ENCODE assay signal across 1 cellular context in the genomic region with DNA sequence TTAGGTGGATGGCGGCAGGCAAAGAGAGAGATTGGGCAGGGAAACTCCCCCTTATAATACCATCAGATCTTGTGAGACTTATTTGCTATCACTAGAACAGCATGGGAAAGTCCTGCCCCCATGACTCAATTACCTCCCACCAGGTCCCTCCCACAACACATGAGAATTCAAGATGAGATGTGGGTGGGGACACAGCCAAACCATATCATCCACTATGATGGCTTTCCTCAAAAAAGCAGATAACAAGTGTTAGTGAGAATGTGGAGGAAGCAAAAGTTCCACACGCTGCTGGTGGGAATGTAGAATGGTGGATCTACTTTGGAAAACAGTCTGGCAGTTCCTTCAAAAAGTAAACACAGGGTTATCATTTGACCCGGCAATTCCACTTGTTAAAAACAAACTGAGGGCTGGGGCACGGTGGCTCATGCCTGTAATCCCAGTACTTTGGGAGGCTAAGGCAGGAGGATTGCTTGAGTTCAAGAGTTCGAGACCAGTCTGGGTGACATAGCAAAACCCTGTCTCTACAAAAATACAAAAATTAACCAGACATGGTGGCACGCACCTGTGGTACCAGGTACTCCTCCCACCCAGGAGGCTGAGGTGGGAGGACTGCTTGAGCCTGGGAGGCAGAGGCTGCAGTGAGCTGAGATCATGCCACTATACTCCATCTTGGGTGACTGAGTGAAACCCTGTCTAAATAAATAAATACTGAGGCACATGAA.
TF ChIP-seq lines count a peak whose summit lies in the region.

No MANE protein-coding gene starts in this region.

TF ChIP-seq in HEK293, 187 proteins besides CTCF, POLR2A, EP300 and RAD21 (continued from another document):
- TF ChIP-seq ZNF768 (tag by site-specific recombination; IDR thresholded peaks at IDR 0.05), result no peak
- TF ChIP-seq, protein P1, sequence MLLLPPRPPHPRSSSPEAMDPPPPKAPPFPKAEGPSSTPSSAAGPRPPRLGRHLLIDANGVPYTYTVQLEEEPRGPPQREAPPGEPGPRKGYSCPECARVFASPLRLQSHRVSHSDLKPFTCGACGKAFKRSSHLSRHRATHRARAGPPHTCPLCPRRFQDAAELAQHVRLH (tag by site-specific recombination; IDR thresholded peaks at IDR 0.05), result no peak
- no peak for TF ChIP-seq HOXA7 (CRISPR knock-in tag; IDR thresholded peaks at IDR 0.05; ENCODE audit: borderline replicate concordance)
- TF ChIP-seq, protein P2, sequence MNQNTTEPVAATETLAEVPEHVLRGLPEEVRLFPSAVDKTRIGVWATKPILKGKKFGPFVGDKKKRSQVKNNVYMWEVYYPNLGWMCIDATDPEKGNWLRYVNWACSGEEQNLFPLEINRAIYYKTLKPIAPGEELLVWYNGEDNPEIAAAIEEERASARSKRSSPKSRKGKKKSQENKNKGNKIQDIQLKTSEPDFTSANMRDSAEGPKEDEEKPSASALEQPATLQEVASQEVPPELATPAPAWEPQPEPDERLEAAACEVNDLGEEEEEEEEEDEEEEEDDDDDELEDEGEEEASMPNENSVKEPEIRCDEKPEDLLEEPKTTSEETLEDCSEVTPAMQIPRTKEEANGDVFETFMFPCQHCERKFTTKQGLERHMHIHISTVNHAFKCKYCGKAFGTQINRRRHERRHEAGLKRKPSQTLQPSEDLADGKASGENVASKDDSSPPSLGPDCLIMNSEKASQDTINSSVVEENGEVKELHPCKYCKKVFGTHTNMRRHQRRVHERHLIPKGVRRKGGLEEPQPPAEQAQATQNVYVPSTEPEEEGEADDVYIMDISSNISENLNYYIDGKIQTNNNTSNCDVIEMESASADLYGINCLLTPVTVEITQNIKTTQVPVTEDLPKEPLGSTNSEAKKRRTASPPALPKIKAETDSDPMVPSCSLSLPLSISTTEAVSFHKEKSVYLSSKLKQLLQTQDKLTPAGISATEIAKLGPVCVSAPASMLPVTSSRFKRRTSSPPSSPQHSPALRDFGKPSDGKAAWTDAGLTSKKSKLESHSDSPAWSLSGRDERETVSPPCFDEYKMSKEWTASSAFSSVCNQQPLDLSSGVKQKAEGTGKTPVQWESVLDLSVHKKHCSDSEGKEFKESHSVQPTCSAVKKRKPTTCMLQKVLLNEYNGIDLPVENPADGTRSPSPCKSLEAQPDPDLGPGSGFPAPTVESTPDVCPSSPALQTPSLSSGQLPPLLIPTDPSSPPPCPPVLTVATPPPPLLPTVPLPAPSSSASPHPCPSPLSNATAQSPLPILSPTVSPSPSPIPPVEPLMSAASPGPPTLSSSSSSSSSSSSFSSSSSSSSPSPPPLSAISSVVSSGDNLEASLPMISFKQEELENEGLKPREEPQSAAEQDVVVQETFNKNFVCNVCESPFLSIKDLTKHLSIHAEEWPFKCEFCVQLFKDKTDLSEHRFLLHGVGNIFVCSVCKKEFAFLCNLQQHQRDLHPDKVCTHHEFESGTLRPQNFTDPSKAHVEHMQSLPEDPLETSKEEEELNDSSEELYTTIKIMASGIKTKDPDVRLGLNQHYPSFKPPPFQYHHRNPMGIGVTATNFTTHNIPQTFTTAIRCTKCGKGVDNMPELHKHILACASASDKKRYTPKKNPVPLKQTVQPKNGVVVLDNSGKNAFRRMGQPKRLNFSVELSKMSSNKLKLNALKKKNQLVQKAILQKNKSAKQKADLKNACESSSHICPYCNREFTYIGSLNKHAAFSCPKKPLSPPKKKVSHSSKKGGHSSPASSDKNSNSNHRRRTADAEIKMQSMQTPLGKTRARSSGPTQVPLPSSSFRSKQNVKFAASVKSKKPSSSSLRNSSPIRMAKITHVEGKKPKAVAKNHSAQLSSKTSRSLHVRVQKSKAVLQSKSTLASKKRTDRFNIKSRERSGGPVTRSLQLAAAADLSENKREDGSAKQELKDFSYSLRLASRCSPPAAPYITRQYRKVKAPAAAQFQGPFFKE (tag by site-specific recombination; IDR thresholded peaks at IDR 0.05; ENCODE audit: borderline replicate concordance), result no peak
- TF ChIP-seq, protein P3, sequence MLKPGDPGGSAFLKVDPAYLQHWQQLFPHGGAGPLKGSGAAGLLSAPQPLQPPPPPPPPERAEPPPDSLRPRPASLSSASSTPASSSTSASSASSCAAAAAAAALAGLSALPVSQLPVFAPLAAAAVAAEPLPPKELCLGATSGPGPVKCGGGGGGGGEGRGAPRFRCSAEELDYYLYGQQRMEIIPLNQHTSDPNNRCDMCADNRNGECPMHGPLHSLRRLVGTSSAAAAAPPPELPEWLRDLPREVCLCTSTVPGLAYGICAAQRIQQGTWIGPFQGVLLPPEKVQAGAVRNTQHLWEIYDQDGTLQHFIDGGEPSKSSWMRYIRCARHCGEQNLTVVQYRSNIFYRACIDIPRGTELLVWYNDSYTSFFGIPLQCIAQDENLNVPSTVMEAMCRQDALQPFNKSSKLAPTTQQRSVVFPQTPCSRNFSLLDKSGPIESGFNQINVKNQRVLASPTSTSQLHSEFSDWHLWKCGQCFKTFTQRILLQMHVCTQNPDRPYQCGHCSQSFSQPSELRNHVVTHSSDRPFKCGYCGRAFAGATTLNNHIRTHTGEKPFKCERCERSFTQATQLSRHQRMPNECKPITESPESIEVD (tag by site-specific recombination; IDR thresholded peaks at IDR 0.05), result no peak
- no peak for TF ChIP-seq ZNF785 (tag by site-specific recombination; IDR thresholded peaks at IDR 0.05)
- no peak for TF ChIP-seq ZBTB8A (tag by site-specific recombination; IDR thresholded peaks at IDR 0.05)
- peak; percentile 85 for TF ChIP-seq EGR2 (tag by site-specific recombination; IDR thresholded peaks at IDR 0.05; ENCODE audit: low read depth)
